ENCODE assay signal across 9 cellular contexts in the genomic region with DNA sequence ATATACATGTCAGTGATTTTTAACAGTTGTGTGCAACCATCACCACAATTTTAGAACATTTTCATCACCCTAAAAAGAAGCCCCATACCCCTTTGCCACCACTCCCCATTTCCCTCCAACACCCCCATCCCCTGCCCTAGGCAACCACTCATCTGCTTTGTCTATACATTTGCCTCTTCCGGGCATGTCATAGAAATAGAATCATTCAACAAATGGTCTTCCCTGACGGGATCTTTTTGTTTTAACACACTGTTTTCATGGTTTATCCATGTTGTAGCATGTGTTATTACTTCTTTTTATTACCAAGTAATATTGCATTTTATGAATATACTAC. TPM values are rescaled to one million over a fixed set of nuclear protein-coding genes. Genes with fewer than 3 reads are reported as not detected.
A peak's percentile ranks its signal among the peaks of the same experiment; 100 is the strongest.
DNase-seq lines count a peak whose midpoint lies in the region; ATAC-seq and TF ChIP-seq lines count a peak whose summit lies in the region.
"Had no signal": no experiment of that assay in that cellular context is flagged by ENCODE, and none has a peak within 500 bp of the region (broad histone marks: within the 10 kb centered on the region; RNA-seq: fewer than 3 reads in every experiment).

No MANE protein-coding gene starts in this region.

- peak overlapping the region; percentile 84 for H3K4me3 Mint-ChIP-seq in glutamatergic neuron (ENCODE audit: unreplicated experiment)
- H3K4me3 Mint-ChIP-seq in stimulated activated effector memory CD8-positive, alpha-beta T cell treated with anti-CD3 and anti-CD28 coated beads, Interleukin-12 subunit alpha, Interleukin-12 subunit beta, amount 100 ng/mL, for 72 hours, result peak overlapping the region; percentile 94

- peaks cover 3% of the 10 kb centered on the region for H3K4me1 Mint-ChIP-seq in glutamatergic neuron (ENCODE audit: low read depth, unreplicated experiment)
- H3K4me1 Mint-ChIP-seq in stimulated activated effector memory CD8-positive, alpha-beta T cell treated with anti-CD3 and anti-CD28 coated beads, Interleukin-12 subunit alpha, Interleukin-12 subunit beta, amount 100 ng/mL, for 72 hours, result peaks cover 68% of the 10 kb centered on the region

- H3K9ac ChIP-seq in SK-N-SH, result peak overlapping the region; percentile 77; the same call in 1 of the 2 replicates

- ATAC-seq in SK-N-SH treated with all-trans-retinoic acid at 6 μM for 48 hours (no peak), HG03045 (IDR thresholded peaks at IDR 0.05; ENCODE audit: unreplicated experiment) (no peak)
- peak; percentile 4 for ATAC-seq in stimulated activated effector memory CD8-positive, alpha-beta T cell treated with anti-CD3 and anti-CD28 coated beads, Interleukin-12 subunit alpha, Interleukin-12 subunit beta, amount 100 ng/mL, for 72 hours

- H3K9me2 ChIP-seq in SK-N-SH, result no peaks in the 10 kb centered on the region

- no peaks in the 10 kb centered on the region for H3K36me3 Mint-ChIP-seq in glutamatergic neuron (ENCODE audit: unreplicated experiment)
- H3K36me3 Mint-ChIP-seq in stimulated activated effector memory CD8-positive, alpha-beta T cell treated with anti-CD3 and anti-CD28 coated beads, Interleukin-12 subunit alpha, Interleukin-12 subunit beta, amount 100 ng/mL, for 72 hours, result peaks cover 21% of the 10 kb centered on the region

- no peaks in the 10 kb centered on the region for H3K27me3 ChIP-seq in SK-N-SH (ENCODE audit: insufficient read depth)

- H3K4me3 ChIP-seq in SK-N-SH (ENCODE audit: low read depth in 2 of 2, low read length in 1 of 2) (peak overlapping the region; percentile 62 to 69), WI38 (ENCODE audit: low read depth, low read length) (peak overlapping the region; percentile 54)

- CTCF ChIA-PET in SK-N-SH (lab: Yijun Ruan, JAX), result interaction anchor here (0.9 to 1.6 kb wide), 2 partner anchors 139 kb away, joined by 3 to 4 read pairs; no protein-coding TSS in a partner anchor

- TF ChIP-seq CTCF in SK-N-SH (IDR thresholded peaks at IDR 0.05) (no peak), WI38 (IDR thresholded peaks at IDR 0.05; ENCODE audit: low read depth, low read length) (no peak), glutamatergic neuron (IDR thresholded peaks at IDR 0.05; ENCODE audit: partially characterized antibody, unreplicated experiment) (no peak)

- peak overlapping the region; percentile 89 for H3K4me2 ChIP-seq in SK-N-SH

- no peaks in the 10 kb centered on the region for H4K20me1 ChIP-seq in SK-N-SH (ENCODE audit: insufficient read depth)

- no peaks in the 10 kb centered on the region for H3K79me2 ChIP-seq in SK-N-SH (ENCODE audit: insufficient read depth)

- no peak for DNase-seq in SK-N-SH
- DNase-seq in glutamatergic neuron, result no peak
- DNase-seq in stimulated activated effector memory CD8-positive, alpha-beta T cell treated with anti-CD3 and anti-CD28 coated beads, Interleukin-12 subunit alpha, Interleukin-12 subunit beta, amount 100 ng/mL, for 72 hours (ENCODE audit: low spot score in 2 of 2), result no peak
- no peak for DNase-seq in NCI-H1105 (lab: John Stamatoyannopoulos, UW)
- DNase-seq in activated CD4-positive, alpha-beta T cell treated with anti-CD3 and anti-CD28 coated beads, Interleukin-2, amount 50 U/mL, for 1 hour, result no peak
- DNase-seq: 8988T had no signal

- 39% methylated on average over 2 of the region's 2 CpGs for WGBS in SK-N-SH (ENCODE audit: low lambda C conversion rate)

- peak overlapping the region; percentile 99 for H2AFZ ChIP-seq in SK-N-SH (ENCODE audit: low read depth)

- peaks cover 4% of the 10 kb centered on the region for H3F3A ChIP-seq in SK-N-SH (replicated peaks; ENCODE audit: insufficient read depth)

- no peaks in the 10 kb centered on the region for H3K36me3 ChIP-seq in SK-N-SH (replicated peaks in 1 of 2; ENCODE audit: control insufficient read depth in 1 of 2, insufficient read depth in 2 of 2, low read length in 1 of 2)

- H3K9me3 ChIP-seq in SK-N-SH, result no peaks in the 10 kb centered on the region

- no peak for TF ChIP-seq EP300 in SK-N-SH (IDR thresholded peaks at IDR 0.05; ENCODE audit: borderline replicate concordance in 1 of 2, low read depth in 1 of 2, low read length in 1 of 2)

- POLR2A ChIA-PET in SK-N-SH (lab: Yijun Ruan, JAX), result interaction anchor here (0.7 to 1.0 kb wide), 3 partner anchors 49 to 143 kb away, joined by 3 to 4 read pairs (median 4); a partner anchor contains a TSS

- TF ChIP-seq RAD21 in SK-N-SH (IDR thresholded peaks at IDR 0.05; ENCODE audit: low read length), result no peak

- peaks cover 6% of the 10 kb centered on the region for H3K27me3 Mint-ChIP-seq in glutamatergic neuron (ENCODE audit: unreplicated experiment)

- H3K27ac ChIP-seq in SK-N-SH (ENCODE audit: low read depth in 2 of 2, low read length in 1 of 2), result peak overlapping the region; percentile 54 to 77; a peak in 3 of 4 replicates

- peaks cover 1% of the 10 kb centered on the region for H3K9me3 Mint-ChIP-seq in glutamatergic neuron (ENCODE audit: unreplicated experiment)
- H3K9me3 Mint-ChIP-seq in stimulated activated effector memory CD8-positive, alpha-beta T cell treated with anti-CD3 and anti-CD28 coated beads, Interleukin-12 subunit alpha, Interleukin-12 subunit beta, amount 100 ng/mL, for 72 hours, result no peaks in the 10 kb centered on the region

- H3K4me1 ChIP-seq in SK-N-SH (ENCODE audit: control insufficient read depth in 1 of 2, insufficient read depth in 2 of 2, low read depth in 1 of 2, low read length in 1 of 2), result peaks cover 5 to 19% of the 10 kb centered on the region in 2 experiments; a peak in 3 of 4 replicates

- no peak overlapping the region for H3K27ac Mint-ChIP-seq in glutamatergic neuron (ENCODE audit: unreplicated experiment)
- peak overlapping the region; percentile 98 for H3K27ac Mint-ChIP-seq in stimulated activated effector memory CD8-positive, alpha-beta T cell treated with anti-CD3 and anti-CD28 coated beads, Interleukin-12 subunit alpha, Interleukin-12 subunit beta, amount 100 ng/mL, for 72 hours

TF ChIP-seq in SK-N-SH, 30 proteins besides CTCF, POLR2A, EP300 and RAD21 (continues in another document):
- TF ChIP-seq EZH2phosphoT487 (IDR thresholded peaks at IDR 0.05; ENCODE audit: borderline replicate concordance, low read depth), result no peak
- TF ChIP-seq, protein P1, sequence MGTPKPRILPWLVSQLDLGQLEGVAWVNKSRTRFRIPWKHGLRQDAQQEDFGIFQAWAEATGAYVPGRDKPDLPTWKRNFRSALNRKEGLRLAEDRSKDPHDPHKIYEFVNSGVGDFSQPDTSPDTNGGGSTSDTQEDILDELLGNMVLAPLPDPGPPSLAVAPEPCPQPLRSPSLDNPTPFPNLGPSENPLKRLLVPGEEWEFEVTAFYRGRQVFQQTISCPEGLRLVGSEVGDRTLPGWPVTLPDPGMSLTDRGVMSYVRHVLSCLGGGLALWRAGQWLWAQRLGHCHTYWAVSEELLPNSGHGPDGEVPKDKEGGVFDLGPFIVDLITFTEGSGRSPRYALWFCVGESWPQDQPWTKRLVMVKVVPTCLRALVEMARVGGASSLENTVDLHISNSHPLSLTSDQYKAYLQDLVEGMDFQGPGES (IDR thresholded peaks at IDR 0.05; ENCODE audit: low read depth, low read length), result no peak
- TF ChIP-seq FOXJ3 (CRISPR knock-in tag; IDR thresholded peaks at IDR 0.05), result no peak
- TF ChIP-seq, protein P2, sequence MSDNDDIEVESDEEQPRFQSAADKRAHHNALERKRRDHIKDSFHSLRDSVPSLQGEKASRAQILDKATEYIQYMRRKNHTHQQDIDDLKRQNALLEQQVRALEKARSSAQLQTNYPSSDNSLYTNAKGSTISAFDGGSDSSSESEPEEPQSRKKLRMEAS (IDR thresholded peaks at IDR 0.05; ENCODE audit: low read depth), result no peak

TF ChIP-seq in SK-N-SH treated with all-trans-retinoic acid at 6 μM for 48 hours, 23 proteins besides CTCF, POLR2A, EP300 and RAD21 (continues in another document):
- TF ChIP-seq PPARA (CRISPR knock-in tag; IDR thresholded peaks at IDR 0.05; ENCODE audit: borderline replicate concordance), result no peak
- TF ChIP-seq ZC3H10 (CRISPR knock-in tag; IDR thresholded peaks at IDR 0.05), result no peak
- TF ChIP-seq, protein P3, sequence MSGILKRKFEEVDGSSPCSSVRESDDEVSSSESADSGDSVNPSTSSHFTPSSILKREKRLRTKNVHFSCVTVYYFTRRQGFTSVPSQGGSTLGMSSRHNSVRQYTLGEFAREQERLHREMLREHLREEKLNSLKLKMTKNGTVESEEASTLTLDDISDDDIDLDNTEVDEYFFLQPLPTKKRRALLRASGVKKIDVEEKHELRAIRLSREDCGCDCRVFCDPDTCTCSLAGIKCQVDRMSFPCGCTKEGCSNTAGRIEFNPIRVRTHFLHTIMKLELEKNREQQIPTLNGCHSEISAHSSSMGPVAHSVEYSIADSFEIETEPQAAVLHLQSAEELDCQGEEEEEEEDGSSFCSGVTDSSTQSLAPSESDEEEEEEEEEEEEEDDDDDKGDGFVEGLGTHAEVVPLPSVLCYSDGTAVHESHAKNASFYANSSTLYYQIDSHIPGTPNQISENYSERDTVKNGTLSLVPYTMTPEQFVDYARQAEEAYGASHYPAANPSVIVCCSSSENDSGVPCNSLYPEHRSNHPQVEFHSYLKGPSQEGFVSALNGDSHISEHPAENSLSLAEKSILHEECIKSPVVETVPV (CRISPR knock-in tag; IDR thresholded peaks at IDR 0.05), result no peak
- TF ChIP-seq ZNF565 (CRISPR knock-in tag; conservative IDR thresholded peaks at IDR 0.05; ENCODE audit: low read depth), result no peak
- TF ChIP-seq BACH2 (CRISPR knock-in tag; IDR thresholded peaks at IDR 0.05; ENCODE audit: borderline replicate concordance), result no peak

RNA-seq across cellular contexts. Expression of a gene that starts 4.0 kb away (rescaled TPM):
- 8.6 and 8.8 TPM in 2 replicates for polyA plus RNA-seq in SK-N-SH (2012; rRNA removed)
- polyA plus RNA-seq in SK-N-SH (2012; cell fraction: cytosol; rRNA removed), result 2.4 and 3.9 TPM in 2 replicates
- polyA plus RNA-seq in SK-N-SH (2012; cell fraction: nucleus; rRNA removed), result 28.7 and 29.0 TPM in 2 replicates
- 3.2 TPM for total RNA-seq in glutamatergic neuron (ENCODE audit: unreplicated experiment)

RNA-seq across cellular contexts. Expression of a gene that starts 34.8 kb away (rescaled TPM):
- polyA plus RNA-seq in SK-N-SH (2012; rRNA removed), result 15.2 and 20.2 TPM in 2 replicates
- polyA plus RNA-seq in SK-N-SH (2012; cell fraction: cytosol; rRNA removed), result 7.3 and 10.6 TPM in 2 replicates
- polyA plus RNA-seq in SK-N-SH (2012; cell fraction: nucleus; rRNA removed), result 65.0 and 85.7 TPM in 2 replicates
- 73.0 TPM for total RNA-seq in glutamatergic neuron (ENCODE audit: unreplicated experiment)

RNA-seq across cellular contexts. Expression of a gene that starts 44.4 kb away (rescaled TPM):
- 0.02 TPM in 1 of 2 replicates, not detected in the other for polyA plus RNA-seq in SK-N-SH (2012; rRNA removed)
- not detected in 2 replicates for polyA plus RNA-seq in SK-N-SH (2012; cell fraction: cytosol; rRNA removed)
- 0.01 TPM in 2 replicates for polyA plus RNA-seq in SK-N-SH (2012; cell fraction: nucleus; rRNA removed)
- 0.42 TPM for total RNA-seq in glutamatergic neuron (ENCODE audit: unreplicated experiment)
